In genomic region chr14:76272349-76272748, GRCh38 we compare ENCODE assay signal across 37 cellular contexts.
"Had no signal": no experiment of that assay in that cellular context is flagged by ENCODE, and none has a peak within 500 bp of the region (broad histone marks: within the 10 kb centered on the region; RNA-seq: fewer than 3 reads in every experiment).

No MANE protein-coding gene starts in this region.

- H3K4me3 Mint-ChIP-seq: activated B cell treated with CpG ODN at 0.5 μM for 24 hours; activated CD4-positive, alpha-beta memory T cell treated with anti-CD3 and anti-CD28 coated beads for 36 hours; activated CD4-positive, alpha-beta T cell treated with anti-CD3 and anti-CD28 coated beads, Interleukin-2, amount 10 ng/mL, durations not matched to agents 24 days and 14 days; activated CD8-positive, alpha-beta T cell treated with anti-CD3 and anti-CD28 coated beads for 36 hours; activated naive CD4-positive, alpha-beta T cell treated with anti-CD3 and anti-CD28 coated beads for 36 hours; activated naive CD8-positive, alpha-beta T cell treated with anti-CD3 and anti-CD28 coated beads for 36 hours; activated T-cell treated with anti-CD3 and anti-CD28 coated beads, Interleukin-2, amount 50 U/mL, for 4 hours; activated T-cell treated with anti-CD3 and anti-CD28 coated beads, Interleukin-2, amount 50 U/mL, for 72 hours; activated T-helper 1 cell treated with anti-CD3 and anti-CD28 coated beads, Interleukin-12 subunit alpha, Interleukin-12 subunit beta, Interleukin-2, Interleukin-4 antibody, amounts not matched to agents 30 ng/mL and 10 ng/mL and 1 ng/mL, durations not matched to agents 14 hours and 24 hours and 36 hours; activated T-helper 17 cell treated with anti-CD3 and anti-CD28 coated beads, Interleukin-2, amount 50 U/mL, for 72 hours; T-helper 1 cell treated with Interleukin-12 subunit alpha and Interleukin-12 subunit beta and Interleukin-4 antibody, amounts not matched to agents 30 μg/mL and 1 μg/mL, for 36 hours; T-helper 2 cell treated with Interferon-gamma antibody and Interleukin-4, amounts not matched to agents 5 μg/mL and 100 μg/mL, for 36 hours had no signal

- H3K27me3 ChIP-seq: adrenal gland, body of pancreas, brain microvascular endothelial cell had no signal

- H3K4me1 ChIP-seq: adrenal gland, breast epithelium had no signal

- H3K27ac Mint-ChIP-seq: activated B cell treated with CpG ODN at 0.5 μM for 24 hours; activated CD4-positive, alpha-beta memory T cell treated with anti-CD3 and anti-CD28 coated beads for 36 hours; activated CD4-positive, alpha-beta T cell treated with anti-CD3 and anti-CD28 coated beads, Interleukin-2, amount 10 ng/mL, durations not matched to agents 24 days and 14 days; activated CD8-positive, alpha-beta T cell treated with anti-CD3 and anti-CD28 coated beads for 36 hours; activated naive CD4-positive, alpha-beta T cell treated with anti-CD3 and anti-CD28 coated beads for 36 hours; activated naive CD8-positive, alpha-beta T cell treated with anti-CD3 and anti-CD28 coated beads for 36 hours; activated T-cell treated with anti-CD3 and anti-CD28 coated beads, Interleukin-2, amount 50 U/mL, for 72 hours; activated T-helper 1 cell treated with anti-CD3 and anti-CD28 coated beads, Interleukin-12 subunit alpha, Interleukin-12 subunit beta, Interleukin-2, Interleukin-4 antibody, amounts not matched to agents 30 ng/mL and 10 ng/mL and 1 ng/mL, durations not matched to agents 14 hours and 24 hours and 36 hours; activated T-helper 17 cell treated with anti-CD3 and anti-CD28 coated beads, Interleukin-2, amount 50 U/mL, for 72 hours; T-helper 1 cell treated with Interleukin-12 subunit alpha and Interleukin-12 subunit beta and Interleukin-4 antibody, amounts not matched to agents 30 μg/mL and 1 μg/mL, for 36 hours; T-helper 2 cell treated with Interferon-gamma antibody and Interleukin-4, amounts not matched to agents 5 μg/mL and 100 μg/mL, for 36 hours had no signal

- H3K4me3 ChIP-seq: adrenal gland, body of pancreas, breast epithelium had no signal

- H3K36me3 ChIP-seq: adrenal gland, brain microvascular endothelial cell, breast epithelium had no signal

- DNase-seq: activated B cell treated with CpG ODN at 0.5 μM for 24 hours; activated CD4-positive, alpha-beta memory T cell treated with anti-CD3 and anti-CD28 coated beads for 36 hours; activated CD4-positive, alpha-beta T cell treated with anti-CD3 and anti-CD28 coated beads for 4 hours; activated CD4-positive, alpha-beta T cell treated with anti-CD3 and anti-CD28 coated beads, Interleukin-2, amount 10 ng/mL, durations not matched to agents 24 days and 14 days; activated CD4-positive, alpha-beta T cell treated with anti-CD3 and anti-CD28 coated beads, Interleukin-2, amount 50 U/mL, for 1 hour; activated CD4-positive, alpha-beta T cell treated with anti-CD3 and anti-CD28 coated beads, Interleukin-2, amount 50 U/mL, for 4 hours; activated CD4-positive, CD25-positive, alpha-beta regulatory T cell treated with anti-CD3 and anti-CD28 coated beads, Interleukin-2, amount 50 U/mL, for 72 hours; activated CD8-positive, alpha-beta memory T cell treated with anti-CD3 and anti-CD28 coated beads, Interleukin-2, amount 50 U/mL, for 4 hours; activated CD8-positive, alpha-beta T cell treated with anti-CD3 and anti-CD28 coated beads for 36 hours; activated effector memory CD4-positive, alpha-beta T cell treated with anti-CD3 and anti-CD28 coated beads, Interleukin-2, amount 50 U/mL, for 16 hours; activated gamma-delta T cell treated with Interleukin-2 at 50 U/mL for 16 hours; activated naive CD4-positive, alpha-beta T cell; activated naive CD4-positive, alpha-beta T cell treated with anti-CD3 and anti-CD28 coated beads for 36 hours; activated naive CD4-positive, alpha-beta T cell treated with anti-CD3 and anti-CD28 coated beads, Interleukin-2, amount 50 U/mL, for 16 hours; activated naive CD8-positive, alpha-beta T cell treated with anti-CD3 and anti-CD28 coated beads for 36 hours; activated T-cell treated with anti-CD3 and anti-CD28 coated beads for 4 hours; activated T-cell treated with anti-CD3 and anti-CD28 coated beads, Interleukin-2, amount 50 U/mL, for 1 hour; activated T-cell treated with anti-CD3 and anti-CD28 coated beads, Interleukin-2, amount 50 U/mL, for 4 hours; activated T-cell treated with anti-CD3 and anti-CD28 coated beads, Interleukin-2, amount 50 U/mL, for 72 hours; adrenal gland; amniotic stem cell; aorta; body of pancreas; brain microvascular endothelial cell; central memory CD4-positive, alpha-beta T cell; T-helper 1 cell; T-helper 2 cell; T-helper 9 cell had no signal

- H3K9me3 ChIP-seq: adrenal gland, body of pancreas, breast epithelium had no signal

- H3K4me1 Mint-ChIP-seq: activated CD4-positive, alpha-beta T cell treated with anti-CD3 and anti-CD28 coated beads, Interleukin-2, amount 10 ng/mL, durations not matched to agents 24 days and 14 days; activated T-helper 17 cell treated with anti-CD3 and anti-CD28 coated beads, Interleukin-2, amount 50 U/mL, for 72 hours had no signal

- H3K27ac ChIP-seq: adrenal gland, body of pancreas, brain microvascular endothelial cell, breast epithelium, VCaP had no signal

- ATAC-seq: activated CD8-positive, alpha-beta T cell treated with anti-CD3 and anti-CD28 coated beads for 36 hours; activated naive CD4-positive, alpha-beta T cell treated with anti-CD3 and anti-CD28 coated beads, Interleukin-2, amount 50 U/mL, for 72 hours; activated T-cell treated with anti-CD3 and anti-CD28 coated beads, Interleukin-2, amount 50 U/mL, for 4 hours; activated T-cell treated with anti-CD3 and anti-CD28 coated beads, Interleukin-2, amount 50 U/mL, for 72 hours; activated T-helper 17 cell treated with anti-CD3 and anti-CD28 coated beads, Interleukin-2, amount 50 U/mL, for 72 hours; body of pancreas had no signal

- H3K36me3 Mint-ChIP-seq: activated CD4-positive, alpha-beta memory T cell treated with anti-CD3 and anti-CD28 coated beads for 36 hours; activated naive CD4-positive, alpha-beta T cell treated with anti-CD3 and anti-CD28 coated beads, Interleukin-2, amount 50 U/mL, for 72 hours; activated naive CD8-positive, alpha-beta T cell treated with anti-CD3 and anti-CD28 coated beads for 36 hours had no signal

- FAIRE-seq: astrocyte, TTC549 had no signal

- H3K9me3 Mint-ChIP-seq: activated B cell treated with CpG ODN at 0.5 μM for 24 hours; activated CD4-positive, alpha-beta memory T cell treated with anti-CD3 and anti-CD28 coated beads for 36 hours; activated CD4-positive, alpha-beta T cell treated with anti-CD3 and anti-CD28 coated beads, Interleukin-2, amount 10 ng/mL, durations not matched to agents 24 days and 14 days; activated CD8-positive, alpha-beta T cell treated with anti-CD3 and anti-CD28 coated beads for 36 hours; activated naive CD4-positive, alpha-beta T cell treated with anti-CD3 and anti-CD28 coated beads for 36 hours; activated naive CD4-positive, alpha-beta T cell treated with anti-CD3 and anti-CD28 coated beads, Interleukin-2, amount 50 U/mL, for 72 hours; activated naive CD8-positive, alpha-beta T cell treated with anti-CD3 and anti-CD28 coated beads for 36 hours; activated T-cell treated with anti-CD3 and anti-CD28 coated beads, Interleukin-2, amount 50 U/mL, for 4 hours; activated T-cell treated with anti-CD3 and anti-CD28 coated beads, Interleukin-2, amount 50 U/mL, for 72 hours; activated T-helper 1 cell treated with anti-CD3 and anti-CD28 coated beads, Interleukin-12 subunit alpha, Interleukin-12 subunit beta, Interleukin-2, Interleukin-4 antibody, amounts not matched to agents 30 ng/mL and 10 ng/mL and 1 ng/mL, durations not matched to agents 14 hours and 24 hours and 36 hours; activated T-helper 17 cell treated with anti-CD3 and anti-CD28 coated beads, Interleukin-2, amount 50 U/mL, for 72 hours; T-helper 1 cell treated with Interleukin-12 subunit alpha and Interleukin-12 subunit beta and Interleukin-4 antibody, amounts not matched to agents 30 μg/mL and 1 μg/mL, for 36 hours; T-helper 2 cell treated with Interferon-gamma antibody and Interleukin-4, amounts not matched to agents 5 μg/mL and 100 μg/mL, for 36 hours had no signal
